13 cellular contexts compared by ENCODE assay signal in genomic region chr16:75062944-75063444, GRCh38. TPM values are rescaled to one million over a fixed set of nuclear protein-coding genes. Genes with fewer than 3 reads are reported as not detected.
DNase-seq lines count a peak whose midpoint lies in the region; ATAC-seq, FAIRE-seq and TF ChIP-seq lines count a peak whose summit lies in the region.
"Had no signal": no experiment of that assay in that cellular context is flagged by ENCODE, and none has a peak within 500 bp of the region (broad histone marks: within the 10 kb centered on the region; RNA-seq: fewer than 3 reads in every experiment).

No MANE protein-coding gene starts in this region.

- H3K9me3 ChIP-seq in CD4-positive, alpha-beta memory T cell (ENCODE audit: control insufficient read depth in 1 of 2, low read length in 2 of 2): no peaks in the 10 kb centered on the region
- no peaks in the 10 kb centered on the region for H3K9me3 ChIP-seq in psoas muscle

- in situ Hi-C loops in KBM-7 (cut with MboI; ENCODE audit: low pct_unique_long_range_greater_than_20kb, low sequenced_read_pairs): no loop called here

- peak overlapping the region; percentile 57 to 88 (median 81) for H3K27ac Mint-ChIP-seq in CD4-positive, alpha-beta memory T cell
- no peak overlapping the region for H3K27ac Mint-ChIP-seq in activated CD8-positive, alpha-beta T cell treated with anti-CD3 and anti-CD28 coated beads, Interleukin-2, amount 10 ng/mL, durations not matched to agents 7 days and 5 days

- CTCF ChIA-PET in CD4-positive, alpha-beta memory T cell (lab: Charles Lee; ENCODE audit: partially characterized antibody): interaction anchor here (1.2 to 5.2 kb wide), 6 partner anchors 10 to 200 kb away, joined by 3 to 31 read pairs (median 4); partner anchors contain the start of gene WDR59
- CTCF ChIA-PET in activated CD8-positive, alpha-beta T cell treated with anti-CD3 and anti-CD28 coated beads, Interleukin-2, amount 10 ng/mL, durations not matched to agents 7 days and 5 days (lab: Charles Lee): interaction anchor here (0.6 to 7.5 kb wide), 3 partner anchors 35 to 297 kb away, joined by 3 to 62 read pairs (median 3); no protein-coding TSS in a partner anchor

- ATAC-seq in foreskin keratinocyte (no peak), psoas muscle (peak in 2 of 4 donors; percentile 19 to 20), HG02623 (IDR thresholded peaks at IDR 0.05; ENCODE audit: unreplicated experiment) (no peak)
- ATAC-seq in activated CD8-positive, alpha-beta T cell treated with anti-CD3 and anti-CD28 coated beads, Interleukin-2, amount 10 ng/mL, durations not matched to agents 7 days and 5 days: no peak

- intact Hi-C loops in CD4-positive, alpha-beta memory T cell (cut with micrococcal nuclease): loop anchor here (5.0 kb wide), 1 partner anchor 49 kb away; no protein-coding TSS in a partner anchor
- intact Hi-C loops in psoas muscle (cut with DNase I): loop anchor here in 1 of 2 donors (5.0 kb wide), 1 partner anchor 44 kb away; no protein-coding TSS in a partner anchor

- TF ChIP-seq CTCF in foreskin keratinocyte (conservative IDR thresholded peaks at IDR 0.05) (peak; percentile 35), psoas muscle (IDR thresholded peaks at IDR 0.05) (no peak)

- H3K4me1 ChIP-seq in CD4-positive, alpha-beta memory T cell (ENCODE audit: insufficient read depth, low read length): peaks cover 33% of the 10 kb centered on the region
- H3K4me1 ChIP-seq in foreskin keratinocyte (no peaks in the 10 kb centered on the region), psoas muscle (peaks cover 49% of the 10 kb centered on the region)

- no peak for DNase-seq in CD4-positive, alpha-beta memory T cell
- DNase-seq in KBM-7: peak; percentile 51
- no peak for DNase-seq in foreskin keratinocyte
- DNase-seq in psoas muscle: no peak
- DNase-seq in activated CD8-positive, alpha-beta T cell treated with anti-CD3 and anti-CD28 coated beads, Interleukin-2, amount 10 ng/mL, durations not matched to agents 7 days and 5 days: no peak
- no peak for DNase-seq in urothelium cell line (ENCODE audit: low spot score)
- DNase-seq in HuH-7 (ENCODE audit: low spot score): no peak
- DNase-seq: NCI-H1694, NCI-H524, T-helper 2 cell had no signal

- H3K27me3 ChIP-seq in CD4-positive, alpha-beta memory T cell (ENCODE audit: insufficient read depth, low read length): no peaks in the 10 kb centered on the region
- H3K27me3 ChIP-seq in foreskin keratinocyte (no peaks in the 10 kb centered on the region), psoas muscle (ENCODE audit: insufficient read depth in 3 of 3, low read length in 2 of 3) (no peaks in the 10 kb centered on the region)

- peaks cover 17 to 38% (median 25%) of the 10 kb centered on the region in 4 donors for H3K4me1 Mint-ChIP-seq in CD4-positive, alpha-beta memory T cell
- peaks cover 34% of the 10 kb centered on the region for H3K4me1 Mint-ChIP-seq in activated CD8-positive, alpha-beta T cell treated with anti-CD3 and anti-CD28 coated beads, Interleukin-2, amount 10 ng/mL, durations not matched to agents 7 days and 5 days (ENCODE audit: low read depth)

- FAIRE-seq in urothelium cell line (lab: Jason Lieb, UNC): no peak

- POLR2A ChIA-PET in CD4-positive, alpha-beta memory T cell (lab: Charles Lee; ENCODE audit: partially characterized antibody): interaction anchor here (0.6 to 1.6 kb wide), 2 partner anchors 9 to 36 kb away, joined by 3 to 4 read pairs; no protein-coding TSS in a partner anchor
- POLR2A ChIA-PET in activated CD8-positive, alpha-beta T cell treated with anti-CD3 and anti-CD28 coated beads, Interleukin-2, amount 10 ng/mL, durations not matched to agents 7 days and 5 days (lab: Charles Lee): no interaction called here

- no peaks in the 10 kb centered on the region for H3K36me3 Mint-ChIP-seq in CD4-positive, alpha-beta memory T cell
- H3K36me3 Mint-ChIP-seq in activated CD8-positive, alpha-beta T cell treated with anti-CD3 and anti-CD28 coated beads, Interleukin-2, amount 10 ng/mL, durations not matched to agents 7 days and 5 days (ENCODE audit: low read depth): no peaks in the 10 kb centered on the region

- 89 to 94% (median 90%) methylated on average over 9 of the region's 9 CpGs for whole genome bisulfite sequencing in psoas muscle, 3 donors

- no peak overlapping the region for H3K4me3 ChIP-seq in CD4-positive, alpha-beta memory T cell (ENCODE audit: low read length in 2 of 2)
- no peak overlapping the region for H3K4me3 ChIP-seq in psoas muscle

- H3K36me3 ChIP-seq in CD4-positive, alpha-beta memory T cell (ENCODE audit: insufficient read depth, low read length): no peaks in the 10 kb centered on the region
- no peaks in the 10 kb centered on the region for H3K36me3 ChIP-seq in psoas muscle (ENCODE audit: insufficient read depth in 1 of 2, low read depth in 1 of 2)

- peak overlapping the region in 5 of 8 donors; percentile 15 to 45 (median 24) for H3K4me3 Mint-ChIP-seq in CD4-positive, alpha-beta memory T cell
- no peak overlapping the region for H3K4me3 Mint-ChIP-seq in activated CD8-positive, alpha-beta T cell treated with anti-CD3 and anti-CD28 coated beads, Interleukin-2, amount 10 ng/mL, durations not matched to agents 7 days and 5 days
- H3K4me3 Mint-ChIP-seq: central memory CD8-positive, alpha-beta T cell had no signal

- H3K27me3 Mint-ChIP-seq in CD4-positive, alpha-beta memory T cell: no peaks in the 10 kb centered on the region
- no peaks in the 10 kb centered on the region for H3K27me3 Mint-ChIP-seq in activated CD8-positive, alpha-beta T cell treated with anti-CD3 and anti-CD28 coated beads, Interleukin-2, amount 10 ng/mL, durations not matched to agents 7 days and 5 days (ENCODE audit: low read depth)
- H3K27me3 Mint-ChIP-seq: central memory CD8-positive, alpha-beta T cell had no signal

- no peaks in the 10 kb centered on the region for H3K9me3 Mint-ChIP-seq in CD4-positive, alpha-beta memory T cell
- no peaks in the 10 kb centered on the region for H3K9me3 Mint-ChIP-seq in activated CD8-positive, alpha-beta T cell treated with anti-CD3 and anti-CD28 coated beads, Interleukin-2, amount 10 ng/mL, durations not matched to agents 7 days and 5 days (ENCODE audit: insufficient read depth)
- H3K9me3 Mint-ChIP-seq: central memory CD8-positive, alpha-beta T cell had no signal

- H3K27ac ChIP-seq in CD4-positive, alpha-beta memory T cell (ENCODE audit: low read depth, low read length): no peak overlapping the region
- no peak overlapping the region for H3K27ac ChIP-seq in foreskin keratinocyte
- H3K27ac ChIP-seq in psoas muscle: peak overlapping the region; percentile 70
- H3K27ac ChIP-seq: epithelial cell of prostate had no signal

RNA-seq across cellular contexts. Expression of gene LDHD, which starts 53.6 kb away (rescaled TPM):
- under 1 TPM; 0.17 to 0.20 TPM for total RNA-seq in CD4-positive, alpha-beta memory T cell
- under 1 TPM in 1 of 2 donors, not detected in 1; 0.09 TPM for polyA plus RNA-seq in CD4-positive, alpha-beta memory T cell
- 0.48 and 0.49 TPM in 2 replicates for total RNA-seq in foreskin keratinocyte
- polyA plus RNA-seq in foreskin keratinocyte: 0.45 and 0.50 TPM in 2 replicates
- total RNA-seq in psoas muscle: 10 to 100 TPM; 26.2 to 66.6 (median 41.3) TPM
- 10 to 100 TPM; 20.5 to 37.5 (median 27.8) TPM for polyA plus RNA-seq in psoas muscle
- under 1 TPM in 1 of 2 experiments, not detected in 1; 0.13 TPM for total RNA-seq in activated CD8-positive, alpha-beta T cell treated with anti-CD3 and anti-CD28 coated beads, Interleukin-2, amount 10 ng/mL, durations not matched to agents 7 days and 5 days

Comparison
In these comparisons a context has a peak if more than half of its experiments do, and no peak if none do; other contexts are left out.
1. RNA of gene LDHD, which starts 53.6 kb away (total RNA-seq): 26.2 to 66.6 TPM in psoas muscle; 0.48 to 0.49 TPM in foreskin keratinocyte, 0.17 to 0.20 TPM in CD4-positive, alpha-beta memory T cell and 0.13 TPM in activated CD8-positive, alpha-beta T cell treated with anti-CD3 and anti-CD28 coated beads, Interleukin-2, amount 10 ng/mL, durations not matched to agents 7 days and 5 days; every median in the first group is over 10 times any median in the second.